Comparison of ENCODE assay signal across 28 cellular contexts in the genomic region with DNA sequence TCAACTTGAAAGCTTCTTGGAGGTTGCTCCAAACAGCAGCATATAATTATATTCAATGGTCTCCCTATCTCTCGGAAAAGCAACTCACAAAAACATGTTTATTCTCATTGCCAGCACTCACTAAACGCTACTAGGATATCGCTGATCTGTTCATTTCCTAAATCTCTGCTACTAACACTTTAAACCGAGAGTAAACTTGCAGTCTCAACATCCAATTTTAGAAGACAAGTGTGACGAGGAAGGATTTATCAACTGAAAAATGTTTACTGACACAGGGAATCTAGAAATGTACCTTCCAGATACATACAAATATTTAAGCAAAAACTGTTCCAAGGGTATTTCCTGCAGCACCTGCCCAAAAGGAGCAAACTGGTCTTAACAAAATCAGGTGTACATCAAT.
"Had no signal": no experiment of that assay in that cellular context is flagged by ENCODE, and none has a peak within 500 bp of the region (broad histone marks: within the 10 kb centered on the region; RNA-seq: fewer than 3 reads in every experiment).

No MANE protein-coding gene starts in this region.

- H3K9me3 Mint-ChIP-seq: activated CD4-positive, alpha-beta memory T cell treated with anti-CD3 and anti-CD28 coated beads, Interleukin-2, amount 10 ng/mL, durations not matched to agents 7 days and 5 days; activated CD4-positive, alpha-beta T cell treated with anti-CD3 and anti-CD28 coated beads, Interleukin-2, amount 10 ng/mL, durations not matched to agents 24 days and 14 days; activated T-helper 17 cell treated with anti-CD3 and anti-CD28 coated beads, Interleukin-2, amount 50 U/mL, for 72 hours; dendritic cell treated with granulocyte-macrophage colony-stimulating factor and Interleukin-4, amounts not matched to agents 40 ng/mL and 50 ng/mL, for 4 days; immature natural killer cell; natural killer cell treated with Interleukin-12 subunit alpha and Interleukin-12 subunit beta and Interleukin-15 and Interleukin-18, amount 100 ng/mL, for 72 hours had no signal

- H3K27ac Mint-ChIP-seq: activated CD4-positive, alpha-beta memory T cell treated with anti-CD3 and anti-CD28 coated beads, Interleukin-2, amount 10 ng/mL, durations not matched to agents 7 days and 5 days; activated CD4-positive, alpha-beta T cell treated with anti-CD3 and anti-CD28 coated beads, Interleukin-2, amount 10 ng/mL, durations not matched to agents 24 days and 14 days; activated T-helper 17 cell treated with anti-CD3 and anti-CD28 coated beads, Interleukin-2, amount 50 U/mL, for 72 hours; dendritic cell treated with granulocyte-macrophage colony-stimulating factor and Interleukin-4, amounts not matched to agents 40 ng/mL and 50 ng/mL, for 4 days had no signal

- H3K27me3 Mint-ChIP-seq: activated CD4-positive, alpha-beta memory T cell treated with anti-CD3 and anti-CD28 coated beads, Interleukin-2, amount 10 ng/mL, durations not matched to agents 7 days and 5 days; activated CD4-positive, alpha-beta T cell treated with anti-CD3 and anti-CD28 coated beads, Interleukin-2, amount 10 ng/mL, durations not matched to agents 24 days and 14 days; activated T-helper 17 cell treated with anti-CD3 and anti-CD28 coated beads, Interleukin-2, amount 50 U/mL, for 72 hours; dendritic cell treated with granulocyte-macrophage colony-stimulating factor and Interleukin-4, amounts not matched to agents 40 ng/mL and 50 ng/mL, for 4 days; natural killer cell treated with Interleukin-12 subunit alpha and Interleukin-12 subunit beta and Interleukin-15 and Interleukin-18, amount 100 ng/mL, for 72 hours had no signal

- DNase-seq: activated CD4-positive, alpha-beta memory T cell treated with anti-CD3 and anti-CD28 coated beads, Interleukin-2, amount 10 ng/mL, durations not matched to agents 7 days and 5 days; activated CD4-positive, alpha-beta T cell treated with anti-CD3 and anti-CD28 coated beads, Interleukin-2, amount 10 ng/mL, durations not matched to agents 24 days and 14 days; activated CD4-positive, CD25-positive, alpha-beta regulatory T cell; anterior cingulate cortex; body of pancreas; effector CD4-positive, alpha-beta T cell; foreskin fibroblast; immature natural killer cell; ovary; psoas muscle; spleen; stimulated activated CD4-positive, alpha-beta T cell treated with anti-CD3 and anti-CD28 coated beads, Interleukin-4, amount 100 ng/mL, for 4 hours; stomach; T-helper 9 cell; uterus had no signal

- H3K4me3 ChIP-seq: body of pancreas, cardiac muscle cell, hepatocyte, lung, ovary, psoas muscle, right atrium auricular region, spleen, stomach, suprapubic skin, tibial nerve, uterus had no signal

- FAIRE-seq: endometrium had no signal

- H3K27ac ChIP-seq: body of pancreas, hepatocyte, neutrophil, ovary, psoas muscle, right atrium auricular region, suprapubic skin, tibial nerve, uterus had no signal

- ATAC-seq: activated T-helper 17 cell treated with anti-CD3 and anti-CD28 coated beads, Interleukin-2, amount 50 U/mL, for 72 hours; body of pancreas; left lobe of liver; natural killer cell treated with Interleukin-12 subunit alpha and Interleukin-12 subunit beta and Interleukin-15 and Interleukin-18, amount 100 ng/mL, for 72 hours; SK-N-SH treated with all-trans-retinoic acid at 6 μM for 48 hours had no signal

- H3K4me3 Mint-ChIP-seq: activated CD4-positive, alpha-beta memory T cell treated with anti-CD3 and anti-CD28 coated beads, Interleukin-2, amount 10 ng/mL, durations not matched to agents 7 days and 5 days; activated CD4-positive, alpha-beta T cell treated with anti-CD3 and anti-CD28 coated beads, Interleukin-2, amount 10 ng/mL, durations not matched to agents 24 days and 14 days; activated T-helper 17 cell treated with anti-CD3 and anti-CD28 coated beads, Interleukin-2, amount 50 U/mL, for 72 hours; dendritic cell treated with granulocyte-macrophage colony-stimulating factor and Interleukin-4, amounts not matched to agents 40 ng/mL and 50 ng/mL, for 4 days; immature natural killer cell; natural killer cell treated with Interleukin-12 subunit alpha and Interleukin-12 subunit beta and Interleukin-15 and Interleukin-18, amount 100 ng/mL, for 72 hours had no signal
